In the genomic region with DNA sequence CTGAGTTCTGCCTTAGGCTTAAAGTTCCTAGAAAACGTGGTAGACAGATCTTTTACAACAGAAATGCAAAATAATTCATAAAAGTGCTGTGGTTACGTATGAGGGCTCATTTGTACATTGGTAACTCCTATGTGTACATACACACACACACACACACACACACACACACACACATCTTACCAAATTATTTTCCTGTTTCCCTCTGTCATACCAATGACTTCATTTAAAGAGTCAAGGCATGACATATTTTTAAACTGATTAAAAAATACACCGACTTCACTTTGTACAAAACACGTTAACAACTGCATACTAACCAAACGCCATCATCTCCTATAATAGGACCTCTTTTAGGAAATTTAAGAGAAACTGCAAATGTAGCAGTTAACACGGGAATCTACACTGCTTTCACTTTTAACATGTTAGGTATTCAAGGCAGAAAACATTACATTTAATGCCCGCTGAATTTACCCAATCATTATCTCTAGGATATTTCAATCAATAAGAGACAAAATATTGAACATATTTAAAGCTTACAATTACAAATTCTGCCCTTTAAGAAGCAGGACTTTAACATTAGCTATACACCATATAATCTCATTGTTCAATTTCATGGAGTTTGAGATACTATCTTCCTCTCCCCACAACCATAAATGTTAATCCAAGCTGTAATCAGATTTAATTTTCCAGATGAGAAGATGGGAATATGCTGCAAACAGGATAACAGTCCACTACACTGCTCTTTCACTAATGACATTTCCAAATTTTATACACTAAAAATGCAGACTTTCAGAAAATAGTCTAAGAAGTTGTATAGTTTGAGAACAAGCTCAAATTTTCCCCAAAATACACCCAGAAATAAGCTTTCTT, we compare ENCODE assay signal across 15 cellular contexts.
A peak's percentile ranks its signal among the peaks of the same experiment; 100 is the strongest.
DNase-seq lines count a peak whose midpoint lies in the region; ATAC-seq and TF ChIP-seq lines count a peak whose summit lies in the region.
"Had no signal": no experiment of that assay in that cellular context is flagged by ENCODE, and none has a peak within 500 bp of the region (broad histone marks: within the 10 kb centered on the region; RNA-seq: fewer than 3 reads in every experiment).

No MANE protein-coding gene starts in this region.

- H3K27ac ChIP-seq in CD4-positive, CD25-positive, alpha-beta regulatory T cell (ENCODE audit: insufficient read depth, low read length, poor library complexity, severe bottlenecking) = no peak overlapping the region
- H3K27ac ChIP-seq in GM23248 (no peak overlapping the region), aorta (ENCODE audit: low read depth in 1 of 2, low read length in 2 of 2) (no peak overlapping the region), gastroesophageal sphincter (no peak overlapping the region)
- H3K27ac ChIP-seq: heart right ventricle, tibial artery had no signal

- no peaks in the 10 kb centered on the region for H3K27me3 ChIP-seq in CD4-positive, CD25-positive, alpha-beta regulatory T cell (ENCODE audit: control insufficient read depth, insufficient read depth, low read length)
- H3K27me3 ChIP-seq in GM23248 (replicated peaks; ENCODE audit: insufficient read depth) = no peaks in the 10 kb centered on the region
- H3K27me3 ChIP-seq in aorta (ENCODE audit: control insufficient read depth in 1 of 2, insufficient read depth in 2 of 2, low read length in 1 of 2) = no peaks in the 10 kb centered on the region
- no peaks in the 10 kb centered on the region for H3K27me3 ChIP-seq in gastroesophageal sphincter
- H3K27me3 ChIP-seq: heart right ventricle, SJCRH30, tibial artery had no signal

- TF ChIP-seq CTCF in gastroesophageal sphincter (IDR thresholded peaks at IDR 0.05) = no peak

- H3K36me3 Mint-ChIP-seq in CD4-positive, CD25-positive, alpha-beta regulatory T cell = peaks cover 10% of the 10 kb centered on the region
- peaks cover 9% of the 10 kb centered on the region for H3K36me3 Mint-ChIP-seq in activated T-helper 17 cell treated with anti-CD3 and anti-CD28 coated beads, Interleukin-2, amount 50 U/mL, for 72 hours (ENCODE audit: low read depth)

- no peaks in the 10 kb centered on the region for H3F3A ChIP-seq in GM23248 (ENCODE audit: insufficient read depth)

- H3K27me3 Mint-ChIP-seq in CD4-positive, CD25-positive, alpha-beta regulatory T cell = no peaks in the 10 kb centered on the region
- H3K27me3 Mint-ChIP-seq in activated T-helper 17 cell treated with anti-CD3 and anti-CD28 coated beads, Interleukin-2, amount 50 U/mL, for 72 hours = no peaks in the 10 kb centered on the region

- H3K4me2 ChIP-seq in GM23248 (ENCODE audit: unreplicated experiment) = peak overlapping the region; percentile 28

- no peak for ATAC-seq in CD4-positive, CD25-positive, alpha-beta regulatory T cell (ENCODE audit: low read depth in 2 of 2)
- ATAC-seq in activated T-helper 17 cell treated with anti-CD3 and anti-CD28 coated beads, Interleukin-2, amount 50 U/mL, for 72 hours (replicated peaks) = no peak
- ATAC-seq in left lobe of liver (peak; percentile 64), GM19351 (IDR thresholded peaks at IDR 0.05; ENCODE audit: unreplicated experiment) (no peak), aorta (ENCODE audit: low FRiP score) (no peak), gastroesophageal sphincter (no peak)
- ATAC-seq: heart right ventricle, left cardiac atrium had no signal

- DNase-seq in CD4-positive, CD25-positive, alpha-beta regulatory T cell = no peak
- DNase-seq in GM23248 = peak; percentile 1
- DNase-seq in left lobe of liver (ENCODE audit: low spot score) = no peak
- DNase-seq in COLO668 (lab: John Stamatoyannopoulos, UW; ENCODE audit: unreplicated experiment) = no peak
- no peak for DNase-seq in aorta
- DNase-seq: cerebellar nuclear complex, heart right ventricle, left cardiac atrium, MM.1S, NCI-H2171, SJCRH30, tibial artery had no signal

- H3K9me2 ChIP-seq in GM23248 (ENCODE audit: insufficient read depth) = peaks cover 3% of the 10 kb centered on the region; the same call in 1 of the 2 replicates

- no peak for TF ChIP-seq POLR2A in gastroesophageal sphincter (IDR thresholded peaks at IDR 0.05)

- peaks cover 7 to 8% (median 7%) of the 10 kb centered on the region in 4 donors for H3K4me1 Mint-ChIP-seq in CD4-positive, CD25-positive, alpha-beta regulatory T cell
- H3K4me1 Mint-ChIP-seq in activated T-helper 17 cell treated with anti-CD3 and anti-CD28 coated beads, Interleukin-2, amount 50 U/mL, for 72 hours = peaks cover 9% of the 10 kb centered on the region

- 75 to 82% methylated on average over 7 of the region's 7 CpGs for WGBS in GM23248 (ENCODE audit: low coverage in 1 of 2, low lambda C conversion rate in 2 of 2, missing lambda C conversion rate in 2 of 2), 2 experiments
- 71% methylated on average over 7 of the region's 7 CpGs for WGBS in aorta, 2 donors
- 82 to 84% methylated on average over 7 of the region's 7 CpGs for whole genome bisulfite sequencing in gastroesophageal sphincter (ENCODE audit: low coverage in 1 of 2), 2 donors

- H2AFZ ChIP-seq in GM23248 = no peak overlapping the region

- in situ Hi-C loops in GM23248 (cut with MboI) = no loop called here

- no peak overlapping the region for H3K9ac ChIP-seq in GM23248

- intact Hi-C loops in aorta (cut with DNase I) = no loop called here

- H3K79me2 ChIP-seq in GM23248 (ENCODE audit: insufficient read depth) = peaks cover 28% of the 10 kb centered on the region; the same call in 1 of the 2 replicates

- no peaks in the 10 kb centered on the region for H3K9me3 Mint-ChIP-seq in CD4-positive, CD25-positive, alpha-beta regulatory T cell
- H3K9me3 Mint-ChIP-seq in activated T-helper 17 cell treated with anti-CD3 and anti-CD28 coated beads, Interleukin-2, amount 50 U/mL, for 72 hours = no peaks in the 10 kb centered on the region

- no peak overlapping the region for H3K27ac Mint-ChIP-seq in CD4-positive, CD25-positive, alpha-beta regulatory T cell
- no peak overlapping the region for H3K27ac Mint-ChIP-seq in activated T-helper 17 cell treated with anti-CD3 and anti-CD28 coated beads, Interleukin-2, amount 50 U/mL, for 72 hours

- no peaks in the 10 kb centered on the region for H3K9me3 ChIP-seq in CD4-positive, CD25-positive, alpha-beta regulatory T cell (ENCODE audit: control insufficient read depth in 2 of 2, low read length in 2 of 2)
- H3K9me3 ChIP-seq in GM23248 (ENCODE audit: low read depth) (no peaks in the 10 kb centered on the region), aorta (ENCODE audit: control insufficient read depth, low read length) (no peaks in the 10 kb centered on the region), gastroesophageal sphincter (no peaks in the 10 kb centered on the region)
- H3K9me3 ChIP-seq: heart right ventricle, SJCRH30, tibial artery had no signal

- no peak overlapping the region for H3K4me3 Mint-ChIP-seq in CD4-positive, CD25-positive, alpha-beta regulatory T cell
- peak overlapping the region; percentile 5 for H3K4me3 Mint-ChIP-seq in activated T-helper 17 cell treated with anti-CD3 and anti-CD28 coated beads, Interleukin-2, amount 50 U/mL, for 72 hours

- no peak for TF ChIP-seq EP300 in gastroesophageal sphincter (IDR thresholded peaks at IDR 0.05)

- H3K4me1 ChIP-seq in CD4-positive, CD25-positive, alpha-beta regulatory T cell (ENCODE audit: control insufficient read depth, insufficient read depth, low read length, poor library complexity, severe bottlenecking) = no peaks in the 10 kb centered on the region
- H3K4me1 ChIP-seq in GM23248 (ENCODE audit: insufficient read depth) (no peaks in the 10 kb centered on the region), aorta (ENCODE audit: control insufficient read depth in 1 of 2, insufficient read depth in 2 of 2, low read length in 2 of 2) (no peaks in the 10 kb centered on the region), gastroesophageal sphincter (peaks cover 0 to 21% (median 2%) of the 10 kb centered on the region in 3 donors)

- H3K36me3 ChIP-seq in CD4-positive, CD25-positive, alpha-beta regulatory T cell (ENCODE audit: control insufficient read depth, insufficient read depth, low read length) = no peaks in the 10 kb centered on the region
- H3K36me3 ChIP-seq in GM23248 (ENCODE audit: low read depth) = no peaks in the 10 kb centered on the region
- no peaks in the 10 kb centered on the region for H3K36me3 ChIP-seq in aorta (ENCODE audit: control insufficient read depth in 1 of 2, insufficient read depth in 2 of 2, low read length in 1 of 2)
- no peaks in the 10 kb centered on the region for H3K36me3 ChIP-seq in gastroesophageal sphincter
- H3K36me3 ChIP-seq: heart right ventricle, SJCRH30, tibial artery had no signal

- H3K4me3 ChIP-seq in CD4-positive, CD25-positive, alpha-beta regulatory T cell (ENCODE audit: low read depth, low read length) = peak overlapping the region; percentile 4
- H3K4me3 ChIP-seq in GM23248 (no peak overlapping the region), aorta (ENCODE audit: low read length in 2 of 2) (no peak overlapping the region), gastroesophageal sphincter (no peak overlapping the region)
- H3K4me3 ChIP-seq: heart right ventricle, SJCRH30, tibial artery had no signal

- H4K20me1 ChIP-seq in GM23248 (ENCODE audit: insufficient read depth) = no peaks in the 10 kb centered on the region; the same call in 1 of the 2 replicates
